Comparison of ENCODE assay signal across 1 cellular context in the genomic region with DNA sequence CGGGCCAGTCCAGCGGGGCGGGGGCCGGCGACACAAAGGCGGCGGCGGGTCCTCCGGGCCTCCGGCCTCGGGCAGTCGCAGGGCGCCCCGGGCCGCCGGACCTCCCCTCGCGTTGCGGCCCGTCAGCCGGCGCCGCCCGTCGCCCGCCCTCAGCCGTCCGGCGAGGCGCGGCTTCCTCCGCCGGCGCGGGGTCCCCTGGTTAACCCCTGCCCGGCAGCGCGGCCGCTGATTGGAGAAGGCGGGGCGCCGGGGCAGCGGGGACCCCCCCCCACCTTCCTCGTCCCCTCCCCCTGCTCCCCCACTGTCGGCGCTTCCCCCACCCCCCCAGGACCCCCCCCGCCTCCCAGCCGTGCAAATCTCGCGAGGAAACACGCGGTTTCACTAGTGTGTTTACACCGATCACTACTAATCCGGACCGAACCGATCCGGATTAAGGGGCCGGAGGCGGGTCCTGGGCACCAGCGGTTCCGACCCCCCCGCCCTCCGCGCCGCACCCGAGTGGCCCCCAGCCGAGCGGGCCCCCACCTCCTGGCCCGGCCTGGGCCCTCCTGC.
A peak's percentile ranks its signal among the peaks of the same experiment; 100 is the strongest.
TF ChIP-seq lines count a peak whose summit lies in the region.
"Not testable (repeated sequence)": the region's sequence is repeated elsewhere in the genome, so short reads cannot be mapped to it uniquely, and the experiment has no call there.

A gene (plus strand): TSS at position 402 of the 552 bp plus-strand sequence. CDS start 2,301 bp downstream, outside the sequence.

TF ChIP-seq in K562, 482 proteins besides CTCF, POLR2A, EP300 and RAD21 (continued from another document):
- TF ChIP-seq, protein P1, sequence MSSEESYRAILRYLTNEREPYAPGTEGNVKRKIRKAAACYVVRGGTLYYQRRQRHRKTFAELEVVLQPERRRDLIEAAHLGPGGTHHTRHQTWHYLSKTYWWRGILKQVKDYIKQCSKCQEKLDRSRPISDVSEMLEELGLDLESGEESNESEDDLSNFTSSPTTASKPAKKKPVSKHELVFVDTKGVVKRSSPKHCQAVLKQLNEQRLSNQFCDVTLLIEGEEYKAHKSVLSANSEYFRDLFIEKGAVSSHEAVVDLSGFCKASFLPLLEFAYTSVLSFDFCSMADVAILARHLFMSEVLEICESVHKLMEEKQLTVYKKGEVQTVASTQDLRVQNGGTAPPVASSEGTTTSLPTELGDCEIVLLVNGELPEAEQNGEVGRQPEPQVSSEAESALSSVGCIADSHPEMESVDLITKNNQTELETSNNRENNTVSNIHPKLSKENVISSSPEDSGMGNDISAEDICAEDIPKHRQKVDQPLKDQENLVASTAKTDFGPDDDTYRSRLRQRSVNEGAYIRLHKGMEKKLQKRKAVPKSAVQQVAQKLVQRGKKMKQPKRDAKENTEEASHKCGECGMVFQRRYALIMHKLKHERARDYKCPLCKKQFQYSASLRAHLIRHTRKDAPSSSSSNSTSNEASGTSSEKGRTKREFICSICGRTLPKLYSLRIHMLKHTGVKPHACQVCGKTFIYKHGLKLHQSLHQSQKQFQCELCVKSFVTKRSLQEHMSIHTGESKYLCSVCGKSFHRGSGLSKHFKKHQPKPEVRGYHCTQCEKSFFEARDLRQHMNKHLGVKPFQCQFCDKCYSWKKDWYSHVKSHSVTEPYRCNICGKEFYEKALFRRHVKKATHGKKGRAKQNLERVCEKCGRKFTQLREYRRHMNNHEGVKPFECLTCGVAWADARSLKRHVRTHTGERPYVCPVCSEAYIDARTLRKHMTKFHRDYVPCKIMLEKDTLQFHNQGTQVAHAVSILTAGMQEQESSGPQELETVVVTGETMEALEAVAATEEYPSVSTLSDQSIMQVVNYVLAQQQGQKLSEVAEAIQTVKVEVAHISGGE (CRISPR knock-in tag; IDR thresholded peaks at IDR 0.05) = 0 out of 6 replicates have a peak, but pooled peaks of 1 of the 3 experiments have one; percentile 50
- TF ChIP-seq CHD2 (IDR thresholded peaks at IDR 0.05; ENCODE audit: low read depth, low read length) (peak; percentile 31; the same call in 1 of the 2 replicates), MYC (IDR thresholded peaks at IDR 0.05; ENCODE audit: low read depth, low read length) (peak; percentile 46), ZFX (CRISPR knock-in tag; IDR thresholded peaks at IDR 0.05) (peak; percentile 58; the same call in 1 of the 2 replicates), HNRNPK (IDR thresholded peaks at IDR 0.05; ENCODE audit: low read depth, low read length, poor library complexity, severe bottlenecking) (peak; percentile 23), ZSCAN29 (IDR thresholded peaks at IDR 0.05) (peak; percentile 94), ZBTB7A (IDR thresholded peaks at IDR 0.05; ENCODE audit: borderline replicate concordance, control insufficient read depth, low read depth, low read length) (peak; percentile 79; the same call in 1 of the 2 replicates), MAZ (CRISPR knock-in tag; conservative IDR thresholded peaks at IDR 0.05 in 1 of 2, IDR thresholded peaks at IDR 0.05 in 1 of 2) (peak in 1 of 2 experiments; percentile 17; a peak in 1 of 4 replicates), PHF8 (IDR thresholded peaks at IDR 0.05; ENCODE audit: borderline replicate concordance, low read length) (peak; percentile 61; the same call in 1 of the 2 replicates), RB1 (IDR thresholded peaks at IDR 0.05; ENCODE audit: low read depth) (0 out of 2 replicates have a peak, but pooled peaks have one; percentile 11), KDM5B (IDR thresholded peaks at IDR 0.05; ENCODE audit: insufficient replicate concordance, low read depth, low read length) (peak; percentile 43), SIN3A (IDR thresholded peaks at IDR 0.05; ENCODE audit: borderline replicate concordance in 2 of 2, control insufficient read depth in 1 of 2, low read depth in 2 of 2, low read length in 2 of 2) (0 out of 4 replicates have a peak, but pooled peaks of 1 of the 2 experiments have one; percentile 12), POLR2G (IDR thresholded peaks at IDR 0.05; ENCODE audit: low read depth, low read length) (peak; percentile 77), HCFC1 (IDR thresholded peaks at IDR 0.05; ENCODE audit: low read depth, low read length) (0 out of 2 replicates have a peak, but pooled peaks have one; percentile 7), POLR2AphosphoS5 (IDR thresholded peaks at IDR 0.05; ENCODE audit: control insufficient read depth, insufficient read depth, low read depth, low read length) (peak; percentile 72; the same call in 1 of the 2 replicates), GABPA (tag; conservative IDR thresholded peaks at IDR 0.05; ENCODE audit: low read depth) (peak; percentile 34; the same call in 1 of the 2 replicates), NONO (IDR thresholded peaks at IDR 0.05; ENCODE audit: low read depth in 2 of 2, low read length in 1 of 2) (peak; percentile 19 to 36; a peak in 1 of 4 replicates)
- not testable (repeated sequence) for TF ChIP-seq MYC (CRISPR knock-in tag; IDR thresholded peaks at IDR 0.05; ENCODE audit: borderline replicate concordance, low read depth)
- TF ChIP-seq, protein P2, sequence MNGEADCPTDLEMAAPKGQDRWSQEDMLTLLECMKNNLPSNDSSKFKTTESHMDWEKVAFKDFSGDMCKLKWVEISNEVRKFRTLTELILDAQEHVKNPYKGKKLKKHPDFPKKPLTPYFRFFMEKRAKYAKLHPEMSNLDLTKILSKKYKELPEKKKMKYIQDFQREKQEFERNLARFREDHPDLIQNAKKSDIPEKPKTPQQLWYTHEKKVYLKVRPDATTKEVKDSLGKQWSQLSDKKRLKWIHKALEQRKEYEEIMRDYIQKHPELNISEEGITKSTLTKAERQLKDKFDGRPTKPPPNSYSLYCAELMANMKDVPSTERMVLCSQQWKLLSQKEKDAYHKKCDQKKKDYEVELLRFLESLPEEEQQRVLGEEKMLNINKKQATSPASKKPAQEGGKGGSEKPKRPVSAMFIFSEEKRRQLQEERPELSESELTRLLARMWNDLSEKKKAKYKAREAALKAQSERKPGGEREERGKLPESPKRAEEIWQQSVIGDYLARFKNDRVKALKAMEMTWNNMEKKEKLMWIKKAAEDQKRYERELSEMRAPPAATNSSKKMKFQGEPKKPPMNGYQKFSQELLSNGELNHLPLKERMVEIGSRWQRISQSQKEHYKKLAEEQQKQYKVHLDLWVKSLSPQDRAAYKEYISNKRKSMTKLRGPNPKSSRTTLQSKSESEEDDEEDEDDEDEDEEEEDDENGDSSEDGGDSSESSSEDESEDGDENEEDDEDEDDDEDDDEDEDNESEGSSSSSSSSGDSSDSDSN (IDR thresholded peaks at IDR 0.05; ENCODE audit: borderline replicate concordance in 1 of 2, low read depth in 2 of 2, low read length in 2 of 2) = peak in 1 of 2 experiments; percentile 63; a peak in 1 of 4 replicates
- TF ChIP-seq, protein P3, sequence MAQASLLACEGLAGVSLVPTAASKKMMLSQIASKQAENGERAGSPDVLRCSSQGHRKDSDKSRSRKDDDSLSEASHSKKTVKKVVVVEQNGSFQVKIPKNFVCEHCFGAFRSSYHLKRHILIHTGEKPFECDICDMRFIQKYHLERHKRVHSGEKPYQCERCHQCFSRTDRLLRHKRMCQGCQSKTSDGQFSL (CRISPR knock-in tag; IDR thresholded peaks at IDR 0.05) = peak; percentile 49; the same call in 1 of the 2 replicates
- TF ChIP-seq, protein P3 (tag; IDR thresholded peaks at IDR 0.05) = peak in 1 of 2 experiments; percentile 95; a peak in 2 of 4 replicates
- TF ChIP-seq, protein P4, sequence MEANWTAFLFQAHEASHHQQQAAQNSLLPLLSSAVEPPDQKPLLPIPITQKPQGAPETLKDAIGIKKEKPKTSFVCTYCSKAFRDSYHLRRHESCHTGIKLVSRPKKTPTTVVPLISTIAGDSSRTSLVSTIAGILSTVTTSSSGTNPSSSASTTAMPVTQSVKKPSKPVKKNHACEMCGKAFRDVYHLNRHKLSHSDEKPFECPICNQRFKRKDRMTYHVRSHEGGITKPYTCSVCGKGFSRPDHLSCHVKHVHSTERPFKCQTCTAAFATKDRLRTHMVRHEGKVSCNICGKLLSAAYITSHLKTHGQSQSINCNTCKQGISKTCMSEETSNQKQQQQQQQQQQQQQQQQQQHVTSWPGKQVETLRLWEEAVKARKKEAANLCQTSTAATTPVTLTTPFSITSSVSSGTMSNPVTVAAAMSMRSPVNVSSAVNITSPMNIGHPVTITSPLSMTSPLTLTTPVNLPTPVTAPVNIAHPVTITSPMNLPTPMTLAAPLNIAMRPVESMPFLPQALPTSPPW (CRISPR knock-in tag; IDR thresholded peaks at IDR 0.05) = peak; percentile 97
- TF ChIP-seq, protein P5, sequence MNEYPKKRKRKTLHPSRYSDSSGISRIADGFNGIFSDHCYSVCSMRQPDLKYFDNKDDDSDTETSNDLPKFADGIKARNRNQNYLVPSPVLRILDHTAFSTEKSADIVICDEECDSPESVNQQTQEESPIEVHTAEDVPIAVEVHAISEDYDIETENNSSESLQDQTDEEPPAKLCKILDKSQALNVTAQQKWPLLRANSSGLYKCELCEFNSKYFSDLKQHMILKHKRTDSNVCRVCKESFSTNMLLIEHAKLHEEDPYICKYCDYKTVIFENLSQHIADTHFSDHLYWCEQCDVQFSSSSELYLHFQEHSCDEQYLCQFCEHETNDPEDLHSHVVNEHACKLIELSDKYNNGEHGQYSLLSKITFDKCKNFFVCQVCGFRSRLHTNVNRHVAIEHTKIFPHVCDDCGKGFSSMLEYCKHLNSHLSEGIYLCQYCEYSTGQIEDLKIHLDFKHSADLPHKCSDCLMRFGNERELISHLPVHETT (CRISPR knock-in tag; conservative IDR thresholded peaks at IDR 0.05 in 1 of 2, IDR thresholded peaks at IDR 0.05 in 1 of 2) = peak in 1 of 2 experiments; percentile 86; a peak in 2 of 4 replicates
- TF ChIP-seq, protein P6, sequence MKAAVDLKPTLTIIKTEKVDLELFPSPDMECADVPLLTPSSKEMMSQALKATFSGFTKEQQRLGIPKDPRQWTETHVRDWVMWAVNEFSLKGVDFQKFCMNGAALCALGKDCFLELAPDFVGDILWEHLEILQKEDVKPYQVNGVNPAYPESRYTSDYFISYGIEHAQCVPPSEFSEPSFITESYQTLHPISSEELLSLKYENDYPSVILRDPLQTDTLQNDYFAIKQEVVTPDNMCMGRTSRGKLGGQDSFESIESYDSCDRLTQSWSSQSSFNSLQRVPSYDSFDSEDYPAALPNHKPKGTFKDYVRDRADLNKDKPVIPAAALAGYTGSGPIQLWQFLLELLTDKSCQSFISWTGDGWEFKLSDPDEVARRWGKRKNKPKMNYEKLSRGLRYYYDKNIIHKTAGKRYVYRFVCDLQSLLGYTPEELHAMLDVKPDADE (conservative IDR thresholded peaks at IDR 0.05; ENCODE audit: control insufficient read depth, low read depth, low read length) = 0 out of 2 replicates have a peak, but pooled peaks have one; percentile 27
- TF ChIP-seq, protein P7, sequence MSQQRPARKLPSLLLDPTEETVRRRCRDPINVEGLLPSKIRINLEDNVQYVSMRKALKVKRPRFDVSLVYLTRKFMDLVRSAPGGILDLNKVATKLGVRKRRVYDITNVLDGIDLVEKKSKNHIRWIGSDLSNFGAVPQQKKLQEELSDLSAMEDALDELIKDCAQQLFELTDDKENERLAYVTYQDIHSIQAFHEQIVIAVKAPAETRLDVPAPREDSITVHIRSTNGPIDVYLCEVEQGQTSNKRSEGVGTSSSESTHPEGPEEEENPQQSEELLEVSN (IDR thresholded peaks at IDR 0.05; ENCODE audit: borderline replicate concordance in 1 of 2, extremely low read depth in 1 of 2, insufficient read depth in 1 of 2, insufficient read length in 1 of 2, low read depth in 1 of 2, low read length in 1 of 2, poor library complexity in 1 of 2, severe bottlenecking in 1 of 2) = peak; percentile 59 to 87
